10 cellular contexts compared by ENCODE assay signal in the genomic region with DNA sequence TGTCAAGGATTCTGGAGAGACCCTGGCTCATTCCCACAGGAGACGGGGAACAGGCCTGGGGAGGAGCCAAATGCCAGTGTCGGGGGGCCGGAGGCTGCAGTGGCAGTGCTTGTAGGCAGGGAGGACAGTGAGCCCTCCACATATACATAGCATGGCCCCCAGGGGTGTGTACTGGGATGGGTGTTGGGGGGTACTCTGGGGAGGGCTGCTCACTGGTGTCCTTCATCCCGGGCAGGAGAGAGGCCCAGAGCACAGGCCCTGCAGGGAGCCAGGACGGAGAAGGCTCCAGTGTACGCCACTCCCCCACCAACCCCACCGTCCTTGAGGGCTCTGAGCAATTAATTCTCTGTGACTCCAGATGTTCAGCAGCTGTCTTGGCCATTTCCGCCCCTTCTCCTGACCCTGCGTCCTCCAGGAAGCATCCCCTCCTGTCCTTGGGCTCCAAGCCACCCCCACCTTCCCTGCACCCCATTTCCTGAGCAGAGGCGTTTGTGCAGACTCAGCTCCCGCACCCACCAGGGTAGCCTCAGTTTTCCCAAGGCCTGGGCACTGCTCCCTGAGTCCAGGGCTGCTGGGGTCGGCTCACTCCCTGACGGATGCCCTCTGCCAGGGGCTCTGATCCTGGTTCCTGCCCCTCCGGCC. TPM values are rescaled to one million over a fixed set of nuclear protein-coding genes. Genes with fewer than 3 reads are reported as not detected.
DNase-seq lines count a peak whose midpoint lies in the region; ATAC-seq and TF ChIP-seq lines count a peak whose summit lies in the region.
"Had no signal": no experiment of that assay in that cellular context is flagged by ENCODE, and none has a peak within 500 bp of the region (broad histone marks: within the 10 kb centered on the region; RNA-seq: fewer than 3 reads in every experiment).

No MANE protein-coding gene starts in this region.

- H3K27me3 ChIP-seq in BLaER1 treated with 17β-estradiol and CSF1 and Interleukin-3, amounts not matched to agents 10 nM and 100 nM, result no peaks in the 10 kb centered on the region
- no peaks in the 10 kb centered on the region for H3K27me3 ChIP-seq in lung (ENCODE audit: control insufficient read depth, insufficient read depth)

- ATAC-seq in lung (ENCODE audit: insufficient read depth, low FRiP score), result no peak

- H3K9ac ChIP-seq in BLaER1 treated with 17β-estradiol and CSF1 and Interleukin-3, amounts not matched to agents 10 nM and 100 nM, result peak overlapping the region; percentile 38 to 77 (median 71); a peak in 20 of 22 replicates

- H3K4me1 ChIP-seq in BLaER1 treated with 17β-estradiol and CSF1 and Interleukin-3, amounts not matched to agents 10 nM and 100 nM, result peaks cover 76 to 99% (median 90%) of the 10 kb centered on the region in 10 experiments
- H3K4me1 ChIP-seq in lung (ENCODE audit: control insufficient read depth in 2 of 2, insufficient read depth in 2 of 2, low read length in 2 of 2), result peaks cover 7 to 34% of the 10 kb centered on the region in 2 donors

- WGBS in lung, 2 donors, result 17 to 20% methylated on average over 14 of the region's 14 CpGs

- intact Hi-C loops in activated T-helper 1 cell treated with anti-CD3 and anti-CD28 coated beads, Interleukin-12 subunit alpha, Interleukin-12 subunit beta, Interleukin-2, Interleukin-4 antibody, amounts not matched to agents 30 ng/mL and 10 ng/mL and 1 ng/mL, durations not matched to agents 14 hours and 24 hours and 36 hours (cut with micrococcal nuclease), result no loop called here

- H4K20me1 ChIP-seq in BLaER1 treated with 17β-estradiol and CSF1 and Interleukin-3, amounts not matched to agents 10 nM and 100 nM, result peaks cover 0 to 27% (median 0%) of the 10 kb centered on the region in 11 experiments; a peak in 3 of 22 replicates

- peaks cover 16 to 22% (median 18%) of the 10 kb centered on the region in 11 experiments for H3K36me3 ChIP-seq in BLaER1 treated with 17β-estradiol and CSF1 and Interleukin-3, amounts not matched to agents 10 nM and 100 nM
- peaks cover 0 to 13% of the 10 kb centered on the region in 2 donors for H3K36me3 ChIP-seq in lung (ENCODE audit: control insufficient read depth in 2 of 2, insufficient read depth in 2 of 2, low read length in 2 of 2)

- H3K4me1 Mint-ChIP-seq in activated T-helper 1 cell treated with anti-CD3 and anti-CD28 coated beads, Interleukin-12 subunit alpha, Interleukin-12 subunit beta, Interleukin-2, Interleukin-4 antibody, amounts not matched to agents 30 ng/mL and 10 ng/mL and 1 ng/mL, durations not matched to agents 14 hours and 24 hours and 36 hours (ENCODE audit: low read depth), result no peaks in the 10 kb centered on the region

- no peak for TF ChIP-seq CTCF in lung (IDR thresholded peaks at IDR 0.05; ENCODE audit: control extremely low read depth, extremely low read depth)

- peak overlapping the region; percentile 15 for H3K27ac Mint-ChIP-seq in activated T-helper 1 cell treated with anti-CD3 and anti-CD28 coated beads, Interleukin-12 subunit alpha, Interleukin-12 subunit beta, Interleukin-2, Interleukin-4 antibody, amounts not matched to agents 30 ng/mL and 10 ng/mL and 1 ng/mL, durations not matched to agents 14 hours and 24 hours and 36 hours

- H3K27me3 Mint-ChIP-seq in activated T-helper 1 cell treated with anti-CD3 and anti-CD28 coated beads, Interleukin-12 subunit alpha, Interleukin-12 subunit beta, Interleukin-2, Interleukin-4 antibody, amounts not matched to agents 30 ng/mL and 10 ng/mL and 1 ng/mL, durations not matched to agents 14 hours and 24 hours and 36 hours (ENCODE audit: insufficient read depth), result no peaks in the 10 kb centered on the region
- H3K27me3 Mint-ChIP-seq: activated CD8-positive, alpha-beta T cell treated with anti-CD3 and anti-CD28 coated beads for 36 hours had no signal

- no peak overlapping the region for H3K4me3 Mint-ChIP-seq in activated T-helper 1 cell treated with anti-CD3 and anti-CD28 coated beads, Interleukin-12 subunit alpha, Interleukin-12 subunit beta, Interleukin-2, Interleukin-4 antibody, amounts not matched to agents 30 ng/mL and 10 ng/mL and 1 ng/mL, durations not matched to agents 14 hours and 24 hours and 36 hours

- H3K27ac ChIP-seq in BLaER1 treated with 17β-estradiol and CSF1 and Interleukin-3, amounts not matched to agents 10 nM and 100 nM, result peak overlapping the region; percentile 2 to 83 (median 78); a peak in 20 of 22 replicates
- peak overlapping the region; percentile 34 to 69 for H3K27ac ChIP-seq in lung (ENCODE audit: low read depth in 1 of 2, low read length in 1 of 2)
- H3K27ac ChIP-seq: pancreas had no signal

- DNase-seq in activated T-helper 1 cell treated with anti-CD3 and anti-CD28 coated beads, Interleukin-12 subunit alpha, Interleukin-12 subunit beta, Interleukin-2, Interleukin-4 antibody, amounts not matched to agents 30 ng/mL and 10 ng/mL and 1 ng/mL, durations not matched to agents 14 hours and 24 hours and 36 hours (ENCODE audit: low spot score), result no peak
- DNase-seq in lung (ENCODE audit: low spot score) (no peak), NCI-H510A (lab: John Stamatoyannopoulos, UW) (no peak), cerebellar nuclear complex (lab: John Stamatoyannopoulos, UW) (no peak)
- DNase-seq in activated CD4-positive, alpha-beta T cell treated with anti-CD3 and anti-CD28 coated beads, Interleukin-2, amount 50 U/mL, for 4 hours, result no peak
- DNase-seq: effector memory CD4-positive, alpha-beta T cell; NCI-H526 treated with DMSO at 0.1 percent for 48 hours had no signal

- peak overlapping the region in 6 of 10 experiments; percentile 1 to 59 (median 44); a peak in 9 of 20 replicates for H3K4me3 ChIP-seq in BLaER1 treated with 17β-estradiol and CSF1 and Interleukin-3, amounts not matched to agents 10 nM and 100 nM
- H3K4me3 ChIP-seq in lung, result no peak overlapping the region
- H3K4me3 ChIP-seq: pancreas had no signal

- no peaks in the 10 kb centered on the region for H3K9me3 Mint-ChIP-seq in activated T-helper 1 cell treated with anti-CD3 and anti-CD28 coated beads, Interleukin-12 subunit alpha, Interleukin-12 subunit beta, Interleukin-2, Interleukin-4 antibody, amounts not matched to agents 30 ng/mL and 10 ng/mL and 1 ng/mL, durations not matched to agents 14 hours and 24 hours and 36 hours
- H3K9me3 Mint-ChIP-seq: activated CD8-positive, alpha-beta T cell treated with anti-CD3 and anti-CD28 coated beads for 36 hours had no signal

- H3K4me2 ChIP-seq in BLaER1 treated with 17β-estradiol and CSF1 and Interleukin-3, amounts not matched to agents 10 nM and 100 nM, result peak overlapping the region; percentile 80 to 99 (median 96)

- no peaks in the 10 kb centered on the region for H3K9me3 ChIP-seq in BLaER1 treated with 17β-estradiol and CSF1 and Interleukin-3, amounts not matched to agents 10 nM and 100 nM (replicated peaks in 1 of 11)
- no peaks in the 10 kb centered on the region for H3K9me3 ChIP-seq in lung (ENCODE audit: control insufficient read depth in 2 of 2, insufficient read depth in 1 of 2, low read length in 1 of 2)
- H3K9me3 ChIP-seq: pancreas had no signal

- H3K36me3 Mint-ChIP-seq in activated T-helper 1 cell treated with anti-CD3 and anti-CD28 coated beads, Interleukin-12 subunit alpha, Interleukin-12 subunit beta, Interleukin-2, Interleukin-4 antibody, amounts not matched to agents 30 ng/mL and 10 ng/mL and 1 ng/mL, durations not matched to agents 14 hours and 24 hours and 36 hours (ENCODE audit: low read depth), result peaks cover 5% of the 10 kb centered on the region

RNA-seq across cellular contexts. Expression of a gene that starts 3.4 kb away (rescaled TPM):
- total RNA-seq in activated T-helper 1 cell treated with anti-CD3 and anti-CD28 coated beads, Interleukin-12 subunit alpha, Interleukin-12 subunit beta, Interleukin-2, Interleukin-4 antibody, amounts not matched to agents 30 ng/mL and 10 ng/mL and 1 ng/mL, durations not matched to agents 14 hours and 24 hours and 36 hours, result not detected in 2 replicates
- not detected for total RNA-seq in lung
- polyA plus RNA-seq in lung, result 1 to 10 TPM in 1 of 2 donors, under 1 TPM in 1; 0.89 to 1.5 TPM
- total RNA-seq: activated CD8-positive, alpha-beta T cell treated with anti-CD3 and anti-CD28 coated beads for 36 hours; pancreas had no signal

RNA-seq across cellular contexts. Expression of a gene that starts 7.2 kb away (rescaled TPM):
- total RNA-seq in activated T-helper 1 cell treated with anti-CD3 and anti-CD28 coated beads, Interleukin-12 subunit alpha, Interleukin-12 subunit beta, Interleukin-2, Interleukin-4 antibody, amounts not matched to agents 30 ng/mL and 10 ng/mL and 1 ng/mL, durations not matched to agents 14 hours and 24 hours and 36 hours, result 65.9 and 73.2 TPM in 2 replicates
- 10 to 100 TPM; 66.2 to 92.4 TPM for total RNA-seq in lung
- polyA plus RNA-seq in lung, result 100 to 1,000 TPM in 1 of 2 donors, 10 to 100 TPM in 1; 66.2 to 130 TPM

RNA-seq across cellular contexts. Expression of a gene that starts 26.8 kb away (rescaled TPM):
- 1.1 and 1.2 TPM in 2 replicates for total RNA-seq in activated T-helper 1 cell treated with anti-CD3 and anti-CD28 coated beads, Interleukin-12 subunit alpha, Interleukin-12 subunit beta, Interleukin-2, Interleukin-4 antibody, amounts not matched to agents 30 ng/mL and 10 ng/mL and 1 ng/mL, durations not matched to agents 14 hours and 24 hours and 36 hours
- total RNA-seq in lung, result 10 to 100 TPM; 10.8 to 15.3 TPM
- 1 to 10 TPM; 3.4 to 4.4 TPM for polyA plus RNA-seq in lung

RNA-seq across cellular contexts. Expression of a gene that starts 37.1 kb away (rescaled TPM):
- total RNA-seq in activated T-helper 1 cell treated with anti-CD3 and anti-CD28 coated beads, Interleukin-12 subunit alpha, Interleukin-12 subunit beta, Interleukin-2, Interleukin-4 antibody, amounts not matched to agents 30 ng/mL and 10 ng/mL and 1 ng/mL, durations not matched to agents 14 hours and 24 hours and 36 hours, result 47.5 and 48.2 TPM in 2 replicates
- total RNA-seq in lung, result 10 to 100 TPM; 25.1 to 64.5 TPM
- 10 to 100 TPM; 26.5 to 48.2 TPM for polyA plus RNA-seq in lung
